ENCODE assay signal across 8 cellular contexts in the genomic region with DNA sequence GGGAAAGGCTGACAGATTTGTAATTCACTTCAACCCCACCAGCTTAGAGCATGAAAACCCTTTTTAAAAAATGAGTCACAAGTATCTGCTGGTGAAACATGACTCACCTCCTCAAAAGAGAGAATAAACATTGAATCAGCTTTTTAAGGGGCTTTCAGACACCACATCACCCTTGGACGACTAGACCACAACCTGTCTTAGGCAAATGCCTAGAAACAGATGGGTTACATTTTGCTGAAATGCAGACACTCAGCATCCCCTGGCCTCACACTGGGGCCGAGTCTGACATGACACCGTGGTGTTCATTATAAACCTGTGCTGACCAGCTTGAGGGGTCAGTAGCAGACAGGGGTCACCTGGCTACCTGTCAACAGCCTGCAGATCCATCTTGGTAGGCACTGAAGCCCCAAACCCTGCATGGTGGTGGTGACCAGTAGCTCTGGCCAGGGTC.
DNase-seq lines count a peak whose midpoint lies in the region; ATAC-seq, FAIRE-seq and TF ChIP-seq lines count a peak whose summit lies in the region.

No MANE protein-coding gene starts in this region.

- no peak for FAIRE-seq in D721Med (lab: Jason Lieb, UNC)

- intact Hi-C loops in lower lobe of right lung (cut with DNase I): no loop called here
- intact Hi-C loops in gastrocnemius medialis (cut with DNase I; ENCODE audit: low total_unique reads): no loop called here

- TF ChIP-seq POLR2A in gastrocnemius medialis (IDR thresholded peaks at IDR 0.05): no peak

- no peak overlapping the region for H3K9ac ChIP-seq in adipocyte (ENCODE audit: low read length)

- no peak overlapping the region for H3K27ac Mint-ChIP-seq in activated CD4-positive, alpha-beta T cell treated with anti-CD3 and anti-CD28 coated beads, Interleukin-2, amount 10 ng/mL, durations not matched to agents 7 days and 5 days

- H3K4me1 ChIP-seq in adipocyte (ENCODE audit: control insufficient read depth, insufficient read depth, low read length) (peaks cover 10% of the 10 kb centered on the region), lower lobe of right lung (no peaks in the 10 kb centered on the region), gastrocnemius medialis (no peaks in the 10 kb centered on the region)

- H3K27me3 ChIP-seq in adipocyte (replicated peaks; ENCODE audit: control insufficient read depth, insufficient read depth, low read length) (peaks cover 36% of the 10 kb centered on the region), lower lobe of right lung (ENCODE audit: low read depth) (peaks cover 6% of the 10 kb centered on the region), gastrocnemius medialis (no peaks in the 10 kb centered on the region)

- in situ Hi-C loops in gastrocnemius medialis (cut with MboI; ENCODE audit: low sequenced_read_pairs in 4 of 4): no loop called here

- no peak overlapping the region for H3K4me3 Mint-ChIP-seq in activated CD4-positive, alpha-beta T cell treated with anti-CD3 and anti-CD28 coated beads, Interleukin-2, amount 10 ng/mL, durations not matched to agents 7 days and 5 days

- DNase-seq in activated CD4-positive, alpha-beta T cell treated with anti-CD3 and anti-CD28 coated beads for 48 hours: peak; percentile 26
- DNase-seq in activated CD4-positive, alpha-beta T cell treated with anti-CD3 and anti-CD28 coated beads, Interleukin-2, amount 10 ng/mL, durations not matched to agents 7 days and 5 days: no peak
- DNase-seq in adipocyte (ENCODE audit: low read depth) (peak; percentile 62), D721Med (ENCODE audit: insufficient read length, low spot score) (no peak), lower lobe of right lung (no peak), gastrocnemius medialis (no peak)
- peak; percentile 38 for DNase-seq in stimulated activated CD8-positive, alpha-beta memory T cell treated with anti-CD3 and anti-CD28 coated beads, Interleukin-4, amount 100 ng/mL, for 48 hours

- ATAC-seq in HG03039 (IDR thresholded peaks at IDR 0.05; ENCODE audit: unreplicated experiment) (peak; percentile 66), lower lobe of right lung (no peak), gastrocnemius medialis (no peak)

- H3K4me3 ChIP-seq in adipocyte (ENCODE audit: low read length) (no peak overlapping the region), lower lobe of right lung (no peak overlapping the region), gastrocnemius medialis (no peak overlapping the region)

- peaks cover 10% of the 10 kb centered on the region for H3K9me3 Mint-ChIP-seq in activated CD4-positive, alpha-beta T cell treated with anti-CD3 and anti-CD28 coated beads, Interleukin-2, amount 10 ng/mL, durations not matched to agents 7 days and 5 days

- H3K27me3 Mint-ChIP-seq in activated CD4-positive, alpha-beta T cell treated with anti-CD3 and anti-CD28 coated beads, Interleukin-2, amount 10 ng/mL, durations not matched to agents 7 days and 5 days: peaks cover 26% of the 10 kb centered on the region

- TF ChIP-seq CTCF in D721Med (IDR thresholded peaks at IDR 0.05; ENCODE audit: insufficient read depth, missing control alignments) (no peak), lower lobe of right lung (IDR thresholded peaks at IDR 0.05) (no peak), gastrocnemius medialis (IDR thresholded peaks at IDR 0.05 in 4 of 5, conservative IDR thresholded peaks at IDR 0.05 in 1 of 5) (no peak)

- CTCF ChIA-PET in activated CD4-positive, alpha-beta T cell treated with anti-CD3 and anti-CD28 coated beads, Interleukin-2, amount 10 ng/mL, durations not matched to agents 7 days and 5 days (lab: Charles Lee): interaction anchor here (1.2 kb wide), 1 partner anchor 111 kb away, joined by 4 read pairs; no protein-coding TSS in a partner anchor

- H3K36me3 ChIP-seq in adipocyte (ENCODE audit: control insufficient read depth, insufficient read depth, low read length, severe bottlenecking) (no peaks in the 10 kb centered on the region), lower lobe of right lung (no peaks in the 10 kb centered on the region), gastrocnemius medialis (no peaks in the 10 kb centered on the region)

- POLR2A ChIA-PET in activated CD4-positive, alpha-beta T cell treated with anti-CD3 and anti-CD28 coated beads, Interleukin-2, amount 10 ng/mL, durations not matched to agents 7 days and 5 days (lab: Charles Lee): no interaction called here

- H3K27ac ChIP-seq in lower lobe of right lung (no peak overlapping the region), gastrocnemius medialis (no peak overlapping the region)

- H3K4me1 Mint-ChIP-seq in activated CD4-positive, alpha-beta T cell treated with anti-CD3 and anti-CD28 coated beads, Interleukin-2, amount 10 ng/mL, durations not matched to agents 7 days and 5 days: peaks cover 8% of the 10 kb centered on the region

- H3K9me3 ChIP-seq in adipocyte (ENCODE audit: control insufficient read depth, low read length): peaks cover 5% of the 10 kb centered on the region
- no peaks in the 10 kb centered on the region for H3K9me3 ChIP-seq in lower lobe of right lung
- no peaks in the 10 kb centered on the region for H3K9me3 ChIP-seq in gastrocnemius medialis

- no peaks in the 10 kb centered on the region for H3K36me3 Mint-ChIP-seq in activated CD4-positive, alpha-beta T cell treated with anti-CD3 and anti-CD28 coated beads, Interleukin-2, amount 10 ng/mL, durations not matched to agents 7 days and 5 days (ENCODE audit: low read depth)

Comparison
In these comparisons a context has a peak if more than half of its experiments do, and no peak if none do; other contexts are left out.
1. DNase-seq: peak in activated CD4-positive, alpha-beta T cell treated with anti-CD3 and anti-CD28 coated beads for 48 hours (single experiment), adipocyte (single experiment) and stimulated activated CD8-positive, alpha-beta memory T cell treated with anti-CD3 and anti-CD28 coated beads, Interleukin-4, amount 100 ng/mL, for 48 hours (single experiment); none in activated CD4-positive, alpha-beta T cell treated with anti-CD3 and anti-CD28 coated beads, Interleukin-2, amount 10 ng/mL, durations not matched to agents 7 days and 5 days (single experiment), D721Med (single experiment), lower lobe of right lung (single experiment) and gastrocnemius medialis (0 of 2).